ENCODE assay signal across 12 cellular contexts in the genomic region with DNA sequence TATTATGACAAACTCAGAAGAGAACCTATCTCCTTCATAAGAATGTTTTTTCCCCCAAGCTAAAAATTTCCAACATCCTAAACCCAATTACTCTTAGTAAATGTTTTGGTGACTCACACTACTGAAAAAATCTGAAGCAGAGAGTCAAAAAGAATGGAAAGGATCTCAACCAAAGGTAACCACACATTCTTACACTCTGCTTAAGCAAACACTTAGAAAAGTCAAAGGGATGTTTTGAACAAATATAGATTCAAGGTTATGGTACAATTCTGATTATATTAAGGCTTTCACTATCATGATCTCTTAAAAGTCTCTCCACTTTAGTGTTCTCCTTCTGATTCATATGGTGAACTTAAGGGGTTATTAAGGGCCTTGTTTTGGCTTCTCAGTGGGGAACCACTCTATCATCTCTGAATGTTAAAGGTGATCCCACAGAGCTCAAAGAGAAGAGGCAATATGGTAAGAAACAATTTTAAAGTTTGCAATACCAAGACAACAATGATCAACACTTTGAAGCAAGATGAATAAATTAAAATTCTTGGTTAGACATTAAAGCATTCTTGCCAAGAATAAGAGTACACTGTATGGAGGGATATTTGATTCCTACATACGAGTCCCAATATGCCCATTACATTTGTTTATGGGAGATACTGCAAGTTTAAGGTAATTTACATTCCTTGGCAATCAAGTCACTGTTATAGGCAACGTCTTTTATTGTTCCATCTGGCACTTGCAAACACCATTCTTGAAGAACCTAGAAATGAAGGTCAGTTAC.
A peak's percentile ranks its signal among the peaks of the same experiment; 100 is the strongest.
DNase-seq lines count a peak whose midpoint lies in the region; ATAC-seq and TF ChIP-seq lines count a peak whose summit lies in the region.
"Had no signal": no experiment of that assay in that cellular context is flagged by ENCODE, and none has a peak within 500 bp of the region (broad histone marks: within the 10 kb centered on the region; RNA-seq: fewer than 3 reads in every experiment).

No MANE protein-coding gene starts in this region.

- H3K27ac Mint-ChIP-seq in CD4-positive, alpha-beta T cell = no peak overlapping the region

- H3K9me3 Mint-ChIP-seq in CD4-positive, alpha-beta T cell = no peaks in the 10 kb centered on the region

- H3K27me3 Mint-ChIP-seq in CD4-positive, alpha-beta T cell = no peaks in the 10 kb centered on the region

- intact Hi-C loops in vagina (cut with DNase I) = no loop called here
- intact Hi-C loops in CD4-positive, alpha-beta T cell (cut with DNase I, micrococcal nuclease) = loop anchor here in 1 of 2 experiments (10.0 kb wide), 1 partner anchor 175 kb away; no protein-coding TSS in a partner anchor

- H3K23ac ChIP-seq in mesendoderm (ENCODE audit: low read length) = no peak overlapping the region

- H3K27ac ChIP-seq in mesendoderm (ENCODE audit: low read depth, low read length) (no peak overlapping the region), vagina (no peak overlapping the region)
- H3K27ac ChIP-seq in CD4-positive, alpha-beta T cell (ENCODE audit: low read depth, low read length) = no peak overlapping the region

- POLR2A ChIA-PET in CD4-positive, alpha-beta T cell (lab: Charles Lee) = interaction anchor here (0.6 kb wide), 1 partner anchor 1438 kb away, joined by 3 read pairs; no protein-coding TSS in a partner anchor

- H3K79me2 ChIP-seq in mesendoderm (ENCODE audit: control insufficient read depth, insufficient read depth, low read length) = no peaks in the 10 kb centered on the region

- H3K9ac ChIP-seq in mesendoderm (ENCODE audit: low read length) = no peak overlapping the region

- H3K9me3 ChIP-seq in vagina = no peaks in the 10 kb centered on the region
- H3K9me3 ChIP-seq in CD4-positive, alpha-beta T cell (ENCODE audit: control insufficient read depth, low read length) = no peaks in the 10 kb centered on the region

- no peaks in the 10 kb centered on the region for H3K4me1 Mint-ChIP-seq in CD4-positive, alpha-beta T cell (ENCODE audit: low read depth)

- H3K4ac ChIP-seq in mesendoderm (ENCODE audit: low read depth, low read length) = no peak overlapping the region

- no peak overlapping the region for H3K4me2 ChIP-seq in mesendoderm (ENCODE audit: low read length)

- no peak for TF ChIP-seq CTCF in vagina (IDR thresholded peaks at IDR 0.05)
- no peak for TF ChIP-seq CTCF in CD4-positive, alpha-beta T cell (IDR thresholded peaks at IDR 0.05)

- ATAC-seq in CD4-positive, alpha-beta T cell (ENCODE audit: poor library complexity) = no peak

- H2BK5ac ChIP-seq in mesendoderm (ENCODE audit: low read length) = no peak overlapping the region

- H3K4me3 Mint-ChIP-seq in CD4-positive, alpha-beta T cell = no peak overlapping the region

- H3K79me1 ChIP-seq in mesendoderm (ENCODE audit: low read length) = no peaks in the 10 kb centered on the region

- H3K4me3 ChIP-seq in mesendoderm (ENCODE audit: low read length) (no peak overlapping the region), vagina (no peak overlapping the region)

- no peak overlapping the region for H3K56ac ChIP-seq in mesendoderm (ENCODE audit: low read length)

- peaks cover 35% of the 10 kb centered on the region for H3K36me3 Mint-ChIP-seq in CD4-positive, alpha-beta T cell (ENCODE audit: low read depth)

- no peak overlapping the region for H3K18ac ChIP-seq in mesendoderm (ENCODE audit: low read length)

- CTCF ChIA-PET in CD4-positive, alpha-beta T cell (lab: Charles Lee) = no interaction called here

- no peak overlapping the region for H2BK15ac ChIP-seq in mesendoderm (replicated peaks; ENCODE audit: low read depth)

- WGBS in mesendoderm (ENCODE audit: extremely low coverage, insufficient coverage, low lambda C conversion rate) = no CpG with 5 or more reads among the region's 2 CpGs

- H3K36me3 ChIP-seq in mesendoderm (ENCODE audit: control insufficient read depth, insufficient read depth, low read length) (no peaks in the 10 kb centered on the region), vagina (peaks cover 0 to 39% of the 10 kb centered on the region in 2 donors)

- H4K5ac ChIP-seq in mesendoderm (ENCODE audit: low read length) = no peak overlapping the region

- DNase-seq in COLO829 (ENCODE audit: low spot score) (peak; percentile 8), HT1080 (ENCODE audit: low read depth) (peak; percentile 43), astrocyte of the hippocampus (ENCODE audit: low read depth, low spot score) (peak; percentile 70), mesendoderm (peak; percentile 14), vagina (ENCODE audit: extremely low spot score in 2 of 2) (no peak), AML-193 (lab: John Stamatoyannopoulos, UW) (no peak)
- DNase-seq in CD4-positive, alpha-beta T cell = no peak
- DNase-seq: activated CD4-positive, alpha-beta T cell treated with anti-CD3 and anti-CD28 coated beads for 1 hour; glutamatergic neuron; NCI-H1930; SHP77 treated with DMSO at 0.1 percent for 48 hours; stimulated activated naive CD4-positive, alpha-beta T cell treated with Interleukin-2 at 50 U/mL for 16 hours had no signal

- no peak overlapping the region for H4K8ac ChIP-seq in mesendoderm (ENCODE audit: low read depth, low read length)

- no peak overlapping the region for H2BK120ac ChIP-seq in mesendoderm (ENCODE audit: low read depth, low read length)

- no peaks in the 10 kb centered on the region for H3K27me3 ChIP-seq in mesendoderm (ENCODE audit: insufficient read depth, low read length, poor library complexity)
- no peaks in the 10 kb centered on the region for H3K27me3 ChIP-seq in vagina
- H3K27me3 ChIP-seq in CD4-positive, alpha-beta T cell (ENCODE audit: control insufficient read depth, insufficient read depth, low read length) = no peaks in the 10 kb centered on the region

- H3K4me1 ChIP-seq in mesendoderm (ENCODE audit: control insufficient read depth, low read depth, low read length) = no peaks in the 10 kb centered on the region
- no peaks in the 10 kb centered on the region for H3K4me1 ChIP-seq in vagina

- no peak overlapping the region for H2AK5ac ChIP-seq in mesendoderm (ENCODE audit: low read length)

- TF ChIP-seq POLR2A in vagina (IDR thresholded peaks at IDR 0.05) = no peak

Comparison
In these comparisons a context has a peak if more than half of its experiments do, and no peak if none do; other contexts are left out.
1. DNase-seq: peak in COLO829 (single experiment), HT1080 (single experiment), astrocyte of the hippocampus (single experiment) and mesendoderm (single experiment); none in vagina (0 of 2), AML-193 (0 of 2) and CD4-positive, alpha-beta T cell (0 of 10).